Comparison of ENCODE assay signal across 8 cellular contexts in genomic region chr11:130314749-130315285, GRCh38. TPM values are rescaled to one million over a fixed set of nuclear protein-coding genes. Genes with fewer than 3 reads are reported as not detected.
DNase-seq lines count a peak whose midpoint lies in the region; ATAC-seq and TF ChIP-seq lines count a peak whose summit lies in the region.

TSS of gene ZBTB44 (minus strand) at chr11:130314917. CDS start at chr11:130261873, 53,044 bp downstream.

- H3K36me3 ChIP-seq in CD8-positive, alpha-beta T cell (ENCODE audit: insufficient read depth, low read length), result no peaks in the 10 kb centered on the region
- H3K36me3 ChIP-seq in endocrine pancreas (ENCODE audit: control insufficient read depth, insufficient read depth, low read length), result no peaks in the 10 kb centered on the region

- H3K27ac ChIP-seq in CD8-positive, alpha-beta T cell (ENCODE audit: low read depth, low read length), result peak within 1 kb of the TSS; percentile 76

- no peak for TF ChIP-seq CTCF in CD8-positive, alpha-beta T cell (IDR thresholded peaks at IDR 0.05)

- peaks cover 31% of the 10 kb centered on the region for H3K4me1 ChIP-seq in CD8-positive, alpha-beta T cell (ENCODE audit: insufficient read depth, low read length)
- H3K4me1 ChIP-seq in endocrine pancreas (ENCODE audit: control insufficient read depth, insufficient read depth, low read length), result peaks cover 17% of the 10 kb centered on the region

- intact Hi-C loops in CD8-positive, alpha-beta T cell (cut with DNase I, micrococcal nuclease), result loop anchor here (1.0 to 10.0 kb wide), 11 partner anchors 74 to 1040 kb away; partner anchors contain the start of genes PRDM10 (in 2 of the 2), SNX19 (in 2 of the 2), APLP2 (in 1 of the 2) and NFRKB (in 1 of the 2)

- peak; percentile 84 to 95 (median 91) for DNase-seq in CD8-positive, alpha-beta T cell
- DNase-seq in HPDE6-E6E7 (ENCODE audit: extremely low spot score) (peak; percentile 71), NOMO-1 (lab: John Stamatoyannopoulos, UW; ENCODE audit: unreplicated experiment in 2 of 2) (peak; percentile 82 to 94), mesenteric fat pad (ENCODE audit: low spot score) (peak; percentile 97)
- peak; percentile 74 to 88 (median 75) for DNase-seq in activated CD8-positive, alpha-beta memory T cell treated with anti-CD3 and anti-CD28 coated beads for 48 hours (ENCODE audit: low read depth in 2 of 3, low spot score in 2 of 3)
- peak; percentile 80 for DNase-seq in stimulated activated CD8-positive, alpha-beta memory T cell treated with anti-CD3 and anti-CD28 coated beads, Interleukin-15, amount 100 ng/mL, for 1 hour (ENCODE audit: low read depth)

- H3K27me3 ChIP-seq in CD8-positive, alpha-beta T cell (ENCODE audit: insufficient read depth, low read length), result no peaks in the 10 kb centered on the region
- no peaks in the 10 kb centered on the region for H3K27me3 ChIP-seq in endocrine pancreas (ENCODE audit: control insufficient read depth, insufficient read depth, low read length)

- CTCF ChIA-PET in CD8-positive, alpha-beta T cell (lab: Charles Lee), result no interaction called here

- peaks cover 41% of the 10 kb centered on the region for H3K4me1 Mint-ChIP-seq in CD8-positive, alpha-beta T cell (ENCODE audit: low read depth)

- H3K4me3 ChIP-seq in CD8-positive, alpha-beta T cell (ENCODE audit: low read depth, low read length), result peak within 1 kb of the TSS; percentile 79
- peak within 1 kb of the TSS; percentile 99 for H3K4me3 ChIP-seq in endocrine pancreas (ENCODE audit: control insufficient read depth, insufficient read depth, low read length)

- peak within 1 kb of the TSS; percentile 81 for H3K9ac ChIP-seq in endocrine pancreas (ENCODE audit: control insufficient read depth, insufficient read depth, low read length)

- peak within 1 kb of the TSS; percentile 99 for H3K27ac Mint-ChIP-seq in CD8-positive, alpha-beta T cell

- no peaks in the 10 kb centered on the region for H3K9me3 ChIP-seq in CD8-positive, alpha-beta T cell (ENCODE audit: low read length)
- no peaks in the 10 kb centered on the region for H3K9me3 ChIP-seq in endocrine pancreas (ENCODE audit: control insufficient read depth, low read length)

- H3K9me3 Mint-ChIP-seq in CD8-positive, alpha-beta T cell, result no peaks in the 10 kb centered on the region

- POLR2A ChIA-PET in CD8-positive, alpha-beta T cell (lab: Charles Lee), result no interaction called here

- ATAC-seq in CD8-positive, alpha-beta T cell, result peak; percentile 82
- peak; percentile 48 for ATAC-seq in GM19463 (IDR thresholded peaks at IDR 0.05; ENCODE audit: unreplicated experiment)

- H3K36me3 Mint-ChIP-seq in CD8-positive, alpha-beta T cell, result peaks cover 4% of the 10 kb centered on the region

- peak within 1 kb of the TSS; percentile 90 for H3K4me3 Mint-ChIP-seq in CD8-positive, alpha-beta T cell

- H3K27me3 Mint-ChIP-seq in CD8-positive, alpha-beta T cell (ENCODE audit: low read depth), result no peaks in the 10 kb centered on the region

RNA-seq across cellular contexts. Expression of gene ZBTB44, which starts in this region (rescaled TPM):
- total RNA-seq in CD8-positive, alpha-beta T cell, result 10 to 100 TPM; 31.8 to 35.0 TPM
- total RNA-seq in mesenteric fat pad, result 35.2 TPM

Comparison
In these comparisons a context has a peak if more than half of its experiments do, and no peak if none do; other contexts are left out.
1. Peak in every context shown above with its lines: DNase-seq, ATAC-seq, H3K4me3 ChIP-seq and H3K27ac ChIP-seq.